Comparison of ENCODE assay signal across 12 cellular contexts in the genomic region with DNA sequence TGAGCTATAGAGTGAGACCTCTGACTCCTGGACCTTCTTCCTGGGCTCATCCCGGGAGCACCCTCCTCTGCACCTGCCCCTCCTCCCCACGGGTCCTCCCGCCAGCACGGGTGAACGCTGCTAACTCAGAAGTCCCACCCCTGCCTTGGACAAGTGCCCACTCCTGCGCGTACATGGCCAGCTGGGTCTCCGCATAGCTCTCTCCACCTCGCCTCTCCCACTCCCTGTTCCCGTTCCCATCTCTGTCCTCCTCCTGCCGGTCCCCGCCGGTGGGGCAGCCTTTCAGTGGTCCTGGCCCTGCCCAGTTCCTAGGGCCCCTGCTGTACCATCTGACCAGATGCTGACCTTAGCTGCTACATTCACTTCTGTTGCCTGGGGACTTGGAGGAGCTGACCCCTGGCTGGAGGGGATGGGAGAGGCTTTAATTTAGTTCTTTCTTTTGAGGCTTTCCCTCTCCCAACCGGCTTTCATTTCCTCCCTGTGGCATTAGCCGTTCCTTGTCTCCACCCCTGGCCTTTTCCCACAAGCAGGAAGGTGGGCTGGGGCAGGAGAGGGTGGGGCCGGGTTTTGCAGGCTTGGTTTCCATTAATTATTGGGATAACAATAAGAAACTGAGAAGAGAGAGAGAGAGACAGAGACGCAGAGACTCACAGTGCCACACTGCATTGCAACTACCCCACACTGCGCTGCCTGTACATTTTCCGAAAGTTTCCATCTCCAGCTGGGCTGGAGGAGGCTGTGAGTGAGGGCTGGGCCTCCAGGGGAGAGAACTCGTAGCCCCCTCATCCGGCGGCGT.
DNase-seq lines count a peak whose midpoint lies in the region; ATAC-seq and TF ChIP-seq lines count a peak whose summit lies in the region.
"Had no signal": no experiment of that assay in that cellular context is flagged by ENCODE, and none has a peak within 500 bp of the region (broad histone marks: within the 10 kb centered on the region; RNA-seq: fewer than 3 reads in every experiment).

No MANE protein-coding gene starts in this region.

- no peak overlapping the region for H3K27ac ChIP-seq in cardiac muscle cell
- H3K27ac ChIP-seq in ovary, result no peak overlapping the region
- H3K27ac ChIP-seq: BLaER1 had no signal

- no peak for TF ChIP-seq EP300 in ovary (IDR thresholded peaks at IDR 0.05)

- H3K4me3 ChIP-seq in cardiac muscle cell, result no peak overlapping the region
- no peak overlapping the region for H3K4me3 ChIP-seq in ovary
- H3K4me3 ChIP-seq: BLaER1 had no signal

- intact Hi-C loops in ovary (cut with DNase I), result no loop called here

- H3K4me1 ChIP-seq in cardiac muscle cell (ENCODE audit: low read depth), result peaks cover 12% of the 10 kb centered on the region
- H3K4me1 ChIP-seq in ovary (ENCODE audit: insufficient read depth), result peaks cover 6% of the 10 kb centered on the region
- H3K4me1 ChIP-seq: BLaER1 had no signal

- H3K9me3 ChIP-seq in cardiac muscle cell (ENCODE audit: low read depth) (no peaks in the 10 kb centered on the region), ovary (no peaks in the 10 kb centered on the region)

- peak; percentile 34 for TF ChIP-seq CTCF in cardiac muscle cell (IDR thresholded peaks at IDR 0.05; ENCODE audit: low read depth, low read length)
- TF ChIP-seq CTCF in ovary (IDR thresholded peaks at IDR 0.05), result no peak

- no peak for TF ChIP-seq POLR2A in ovary (IDR thresholded peaks at IDR 0.05)

- DNase-seq in Daoy (ENCODE audit: low read depth), result peak; percentile 23
- peak; percentile 13 for DNase-seq in amniotic epithelial cell (ENCODE audit: low read depth)
- DNase-seq in cardiac muscle cell (ENCODE audit: low read depth in 1 of 2, low spot score in 1 of 2), result peak in 1 of 2 donors; percentile 76
- DNase-seq in ovary, result peak; percentile 56 to 80 (median 61)
- DNase-seq in NCI-H510A treated with DMSO at 0.1 percent for 48 hours (lab: John Stamatoyannopoulos, UW), result no peak
- no peak for DNase-seq in T1000 (lab: John Stamatoyannopoulos, UW)
- DNase-seq: activated T-cell treated with anti-CD3 and anti-CD28 coated beads, Interleukin-2, amount 50 U/mL, for 72 hours; KBM-7 had no signal

- H3K27me3 ChIP-seq in cardiac muscle cell (no peaks in the 10 kb centered on the region), ovary (no peaks in the 10 kb centered on the region)
- H3K27me3 ChIP-seq: BLaER1 had no signal

- 15 to 27% (median 16%) methylated on average over 23 of the region's 23 CpGs for WGBS in ovary, 3 donors

- ATAC-seq in HG03520 (IDR thresholded peaks at IDR 0.05; ENCODE audit: unreplicated experiment) (no peak), GM19467 (IDR thresholded peaks at IDR 0.05; ENCODE audit: unreplicated experiment) (no peak)
- ATAC-seq: activated T-cell treated with anti-CD3 and anti-CD28 coated beads, Interleukin-2, amount 50 U/mL, for 72 hours; stimulated activated effector memory CD8-positive, alpha-beta T cell treated with anti-CD3 and anti-CD28 coated beads, Interleukin-12 subunit alpha, Interleukin-12 subunit beta, amount 100 ng/mL, for 72 hours had no signal

- H3K36me3 ChIP-seq in cardiac muscle cell (no peaks in the 10 kb centered on the region), ovary (no peaks in the 10 kb centered on the region)
- H3K36me3 ChIP-seq: BLaER1 had no signal

Comparison
In these comparisons a context has a peak if more than half of its experiments do, and no peak if none do; other contexts are left out.
1. DNase-seq: peak in Daoy (single experiment), amniotic epithelial cell (single experiment) and ovary (5 of 5); none in NCI-H510A treated with DMSO at 0.1 percent for 48 hours (single experiment) and T1000 (single experiment).